17 cellular contexts compared by ENCODE assay signal in the genomic region with DNA sequence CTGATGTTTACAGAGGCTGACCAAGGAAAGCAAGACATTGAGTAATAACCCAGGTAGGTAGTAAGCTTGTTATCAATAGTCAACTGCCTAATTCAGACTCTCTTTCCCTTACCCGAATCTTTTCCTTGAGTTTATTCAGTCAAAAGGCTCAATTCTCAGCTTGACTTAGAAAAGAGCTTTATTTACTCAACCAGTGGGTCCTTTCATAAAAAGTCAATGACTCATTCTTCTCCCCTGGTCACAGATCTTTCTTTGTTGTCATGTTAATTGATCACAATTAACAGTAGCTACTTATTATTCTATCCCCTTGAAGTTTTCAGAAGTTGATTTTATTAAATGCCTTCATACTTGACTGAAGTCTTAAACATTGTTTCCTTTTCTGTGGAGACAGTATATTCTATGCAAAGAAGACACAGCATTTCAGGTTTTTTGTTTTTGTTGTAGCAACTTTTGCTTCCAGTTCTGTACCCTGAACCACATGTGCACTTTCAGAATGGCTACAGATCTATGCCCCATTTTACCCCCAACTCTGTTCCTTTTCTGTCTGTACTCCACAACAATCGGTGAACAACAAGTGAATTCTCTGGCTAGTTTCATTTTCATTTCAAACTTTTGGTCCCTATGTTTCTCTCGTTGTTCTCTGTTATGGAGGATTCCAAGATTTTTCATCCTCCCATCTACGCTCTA.
DNase-seq lines count a peak whose midpoint lies in the region; ATAC-seq and TF ChIP-seq lines count a peak whose summit lies in the region.
"Had no signal": no experiment of that assay in that cellular context is flagged by ENCODE, and none has a peak within 500 bp of the region (broad histone marks: within the 10 kb centered on the region; RNA-seq: fewer than 3 reads in every experiment).

No MANE protein-coding gene starts in this region.

- 66% methylated on average over 4 of the region's 4 CpGs for WGBS in SK-N-SH (ENCODE audit: low lambda C conversion rate)
- 64 to 71% (median 70%) methylated on average over 4 of the region's 4 CpGs for WGBS in psoas muscle, 3 donors

- TF ChIP-seq EP300 in SK-N-SH (IDR thresholded peaks at IDR 0.05; ENCODE audit: borderline replicate concordance in 1 of 2, low read depth in 1 of 2, low read length in 1 of 2), result no peak

- H3K27ac ChIP-seq in SK-N-SH (ENCODE audit: low read depth in 2 of 2, low read length in 1 of 2) (no peak overlapping the region), PC-9 (no peak overlapping the region), iPS-20b (ENCODE audit: low read length) (no peak overlapping the region), psoas muscle (no peak overlapping the region)
- H3K27ac ChIP-seq: colonic mucosa, esophagus muscularis mucosa had no signal

- intact Hi-C loops in PC-9 (cut with micrococcal nuclease; ENCODE audit: unreplicated experiment), result no loop called here
- intact Hi-C loops in psoas muscle (cut with DNase I), result no loop called here

- POLR2A ChIA-PET in SK-N-SH (lab: Yijun Ruan, JAX) (no interaction called here), PC-9 (lab: Charles Lee; ENCODE audit: unreplicated experiment) (no interaction called here)

- no peak for ATAC-seq in SK-N-SH treated with all-trans-retinoic acid at 6 μM for 48 hours
- no peak for ATAC-seq in psoas muscle
- no peak for ATAC-seq in HG02610 (IDR thresholded peaks at IDR 0.05; ENCODE audit: unreplicated experiment)
- no peak for ATAC-seq in HG02759 (IDR thresholded peaks at IDR 0.05; ENCODE audit: unreplicated experiment)
- ATAC-seq: activated naive CD8-positive, alpha-beta T cell treated with anti-CD3 and anti-CD28 coated beads, Interleukin-2, amount 50 U/mL, for 24 hours; CD8-positive, alpha-beta T cell had no signal

- H3K9ac ChIP-seq in SK-N-SH, result no peak overlapping the region
- no peak overlapping the region for H3K9ac ChIP-seq in iPS-20b (ENCODE audit: low read depth, low read length)

- CTCF ChIA-PET in SK-N-SH (lab: Yijun Ruan, JAX), result interaction anchor here (0.8 to 1.7 kb wide), 3 partner anchors 11 to 593 kb away, joined by 3 to 4 read pairs (median 3); no protein-coding TSS in a partner anchor
- CTCF ChIA-PET in PC-9 (lab: Charles Lee), result no interaction called here

- H3K4me2 ChIP-seq in SK-N-SH, result peak overlapping the region; percentile 43; the same call in 1 of the 2 replicates
- peak overlapping the region; percentile 59 for H3K4me2 ChIP-seq in PC-9

- TF ChIP-seq CTCF in SK-N-SH (IDR thresholded peaks at IDR 0.05) (no peak), PC-9 (conservative IDR thresholded peaks at IDR 0.05) (no peak), psoas muscle (IDR thresholded peaks at IDR 0.05) (no peak)

- H3K36me3 ChIP-seq in SK-N-SH (replicated peaks in 1 of 2; ENCODE audit: control insufficient read depth in 1 of 2, insufficient read depth in 2 of 2, low read length in 1 of 2) (no peaks in the 10 kb centered on the region), PC-9 (ENCODE audit: low read depth) (no peaks in the 10 kb centered on the region), iPS-20b (ENCODE audit: insufficient read depth, low read depth, low read length) (no peaks in the 10 kb centered on the region), psoas muscle (ENCODE audit: insufficient read depth in 1 of 2, low read depth in 1 of 2) (no peaks in the 10 kb centered on the region)
- H3K36me3 ChIP-seq: colonic mucosa, esophagus muscularis mucosa, MG63 had no signal

- H3K9me3 ChIP-seq in SK-N-SH (no peaks in the 10 kb centered on the region), PC-9 (ENCODE audit: insufficient read depth, low read depth) (no peaks in the 10 kb centered on the region), iPS-20b (ENCODE audit: insufficient read depth, low read depth, low read length) (no peaks in the 10 kb centered on the region), psoas muscle (no peaks in the 10 kb centered on the region)
- H3K9me3 ChIP-seq: colonic mucosa, esophagus muscularis mucosa, MG63 had no signal

- no TSS peak for BruUV-seq in PC-9 (replicated peaks; lab: Mats Ljungman, UMichigan)

- H3K79me2 ChIP-seq in SK-N-SH (ENCODE audit: insufficient read depth) (no peaks in the 10 kb centered on the region), PC-9 (ENCODE audit: low read depth) (no peaks in the 10 kb centered on the region)

- H3K9me2 ChIP-seq in SK-N-SH (no peaks in the 10 kb centered on the region), PC-9 (ENCODE audit: insufficient read depth) (no peaks in the 10 kb centered on the region)

- DNase-seq in SK-N-SH (no peak), PC-9 (no peak), psoas muscle (no peak), COR-L47 (lab: John Stamatoyannopoulos, UW) (no peak)
- DNase-seq: activated CD4-positive, alpha-beta T cell treated with anti-CD3 and anti-CD28 coated beads for 1 hour; activated naive CD8-positive, alpha-beta T cell treated with anti-CD3 and anti-CD28 coated beads, Interleukin-2, amount 50 U/mL, for 24 hours; CD8-positive, alpha-beta T cell; colonic mucosa; GF-D8; mesenchymal stem cell; MG63; NCI-H2227 treated with DMSO at 0.1 percent for 48 hours had no signal

- H3K4me3 ChIP-seq in SK-N-SH (ENCODE audit: low read depth in 2 of 2, low read length in 1 of 2) (no peak overlapping the region), PC-9 (no peak overlapping the region), iPS-20b (ENCODE audit: low read length) (peak overlapping the region; percentile 15; the same call in 1 of the 2 replicates), psoas muscle (no peak overlapping the region)
- H3K4me3 ChIP-seq: colonic mucosa, esophagus muscularis mucosa, MG63 had no signal

- H3K27me3 ChIP-seq in SK-N-SH (ENCODE audit: insufficient read depth) (no peaks in the 10 kb centered on the region), PC-9 (ENCODE audit: insufficient read depth, low read depth) (no peaks in the 10 kb centered on the region), iPS-20b (ENCODE audit: insufficient read depth, low read length) (peaks cover 8% of the 10 kb centered on the region; the same call in 1 of the 2 replicates), psoas muscle (ENCODE audit: insufficient read depth in 3 of 3, low read length in 2 of 3) (no peaks in the 10 kb centered on the region)
- H3K27me3 ChIP-seq: colonic mucosa, esophagus muscularis mucosa, MG63 had no signal

- TF ChIP-seq RAD21 in SK-N-SH (IDR thresholded peaks at IDR 0.05; ENCODE audit: low read length), result no peak

- H3K4me1 ChIP-seq in SK-N-SH (ENCODE audit: control insufficient read depth in 1 of 2, insufficient read depth in 2 of 2, low read depth in 1 of 2, low read length in 1 of 2) (no peaks in the 10 kb centered on the region), PC-9 (replicated peaks; ENCODE audit: insufficient read depth) (no peaks in the 10 kb centered on the region), iPS-20b (ENCODE audit: insufficient read depth, low read length) (peaks cover 31% of the 10 kb centered on the region), psoas muscle (no peaks in the 10 kb centered on the region)
- H3K4me1 ChIP-seq: colonic mucosa, esophagus muscularis mucosa had no signal

- H4K20me1 ChIP-seq in SK-N-SH (ENCODE audit: insufficient read depth) (no peaks in the 10 kb centered on the region), PC-9 (ENCODE audit: insufficient read depth) (no peaks in the 10 kb centered on the region)

- no peaks in the 10 kb centered on the region for H3F3A ChIP-seq in SK-N-SH (replicated peaks; ENCODE audit: insufficient read depth)
- H3F3A ChIP-seq in PC-9 (ENCODE audit: insufficient read depth, low read depth), result no peaks in the 10 kb centered on the region

- H2AFZ ChIP-seq in SK-N-SH (ENCODE audit: low read depth), result no peak overlapping the region
- H2AFZ ChIP-seq in PC-9, result peak overlapping the region; percentile 54; the same call in 1 of the 2 replicates

TF ChIP-seq in SK-N-SH, 30 proteins besides CTCF, POLR2A, EP300 and RAD21 (continues in another document):
- TF ChIP-seq, protein P1, sequence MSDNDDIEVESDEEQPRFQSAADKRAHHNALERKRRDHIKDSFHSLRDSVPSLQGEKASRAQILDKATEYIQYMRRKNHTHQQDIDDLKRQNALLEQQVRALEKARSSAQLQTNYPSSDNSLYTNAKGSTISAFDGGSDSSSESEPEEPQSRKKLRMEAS (IDR thresholded peaks at IDR 0.05; ENCODE audit: low read depth), result no peak
- no peak for TF ChIP-seq TEAD4 (IDR thresholded peaks at IDR 0.05; ENCODE audit: borderline replicate concordance, insufficient read depth)
- no peak for TF ChIP-seq SIN3A (IDR thresholded peaks at IDR 0.05; ENCODE audit: borderline replicate concordance, low read depth, low read length)
- TF ChIP-seq TAF1 (IDR thresholded peaks at IDR 0.05; ENCODE audit: borderline replicate concordance, low read depth, low read length), result no peak
- no peak for TF ChIP-seq NRF1 (IDR thresholded peaks at IDR 0.05; ENCODE audit: low read depth, low read length)
- no peak for TF ChIP-seq SMC3 (IDR thresholded peaks at IDR 0.05; ENCODE audit: low read depth, low read length)
- TF ChIP-seq NFIC (IDR thresholded peaks at IDR 0.05; ENCODE audit: borderline replicate concordance), result no peak
- no peak for TF ChIP-seq TCF12 (IDR thresholded peaks at IDR 0.05)

TF ChIP-seq in SK-N-SH treated with all-trans-retinoic acid at 6 μM for 48 hours, 23 proteins besides CTCF, POLR2A, EP300 and RAD21:
- TF ChIP-seq ZNF8 (CRISPR knock-in tag; IDR thresholded peaks at IDR 0.05) (no peak), TOX (CRISPR knock-in tag; IDR thresholded peaks at IDR 0.05; ENCODE audit: borderline replicate concordance) (no peak)
